ENCODE assay signal across 8 cellular contexts in the genomic region with DNA sequence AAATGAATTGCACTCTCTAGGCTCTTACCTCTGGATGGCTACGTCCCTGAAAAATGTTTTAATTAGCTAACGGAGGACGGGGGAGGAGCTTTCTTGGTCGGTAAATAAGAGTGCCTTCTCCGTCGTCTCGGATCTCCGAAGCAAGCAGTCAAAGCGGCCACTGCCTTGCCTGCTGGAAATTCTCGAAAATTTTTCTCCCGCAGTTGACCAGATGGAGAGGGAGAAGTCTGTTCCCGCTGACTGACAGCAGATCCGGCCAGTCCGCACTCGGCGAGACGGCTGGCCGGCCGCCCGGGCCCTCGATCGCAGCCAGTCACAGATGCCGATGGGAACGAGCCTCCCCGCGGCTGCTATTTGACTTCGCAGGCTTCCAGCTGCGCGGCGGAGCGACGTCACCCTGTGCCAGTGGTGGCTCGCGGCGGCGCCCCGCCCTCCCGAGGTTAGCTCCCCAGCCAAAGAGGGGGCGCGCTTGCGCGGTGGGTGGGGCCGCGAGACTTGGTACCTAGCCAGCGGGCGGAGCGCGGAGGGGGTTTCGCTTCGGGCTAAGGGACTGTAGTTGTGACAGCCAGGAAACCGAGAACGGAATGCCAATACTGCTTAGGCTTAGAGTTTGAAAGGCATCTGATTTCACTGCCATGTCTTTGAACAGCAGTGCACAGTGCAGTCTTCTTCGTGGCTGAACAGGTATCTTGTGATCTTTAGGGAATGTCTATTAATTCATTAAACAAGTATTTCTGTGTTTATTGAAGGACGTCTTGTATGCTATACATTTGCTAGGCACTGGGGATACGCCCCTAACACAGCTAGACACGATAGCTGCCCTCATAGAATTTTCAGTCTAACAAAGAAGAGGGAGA. TPM values are rescaled to one million over a fixed set of nuclear protein-coding genes. Genes with fewer than 3 reads are reported as not detected.
DNase-seq lines count a peak whose midpoint lies in the region; ATAC-seq and TF ChIP-seq lines count a peak whose summit lies in the region.

PPM1K (minus strand) TSS at position 184 of the 857 bp plus-strand sequence. CDS start 5,978 bp downstream, outside the sequence.

- TF ChIP-seq CTCF in lung (IDR thresholded peaks at IDR 0.05; ENCODE audit: control extremely low read depth, extremely low read depth): no peak

- no peaks in the 10 kb centered on the region for H3K36me3 ChIP-seq in lung (ENCODE audit: control insufficient read depth in 2 of 2, insufficient read depth in 2 of 2, low read length in 2 of 2)

- no peaks in the 10 kb centered on the region for H3K9me3 ChIP-seq in lung (ENCODE audit: control insufficient read depth in 2 of 2, insufficient read depth in 1 of 2, low read length in 1 of 2)

- peak within 1 kb of the TSS; percentile 99 for H3K27ac ChIP-seq in lung (ENCODE audit: low read depth in 1 of 2, low read length in 1 of 2)

- peaks cover 2 to 3% of the 10 kb centered on the region in 2 donors for H3K4me1 ChIP-seq in lung (ENCODE audit: control insufficient read depth in 2 of 2, insufficient read depth in 2 of 2, low read length in 2 of 2)

- ATAC-seq in GM19468 (IDR thresholded peaks at IDR 0.05; ENCODE audit: extremely low read depth, unreplicated experiment) (peak; percentile 94), lung (ENCODE audit: insufficient read depth, low FRiP score) (peak; percentile 95)

- H3K4me3 ChIP-seq in lung: peak within 1 kb of the TSS; percentile 61

- H3K27me3 ChIP-seq in lung (ENCODE audit: control insufficient read depth, insufficient read depth): no peaks in the 10 kb centered on the region

- DNase-seq in CMK (ENCODE audit: low read depth): peak; percentile 90
- peak; percentile 86 for DNase-seq in HS-5 (ENCODE audit: low read depth)
- peak; percentile 79 for DNase-seq in NK-92 treated with Interleukin-12 subunit alpha and Interleukin-12 subunit beta, amount 100 ng/mL, for 24 hours (lab: John Stamatoyannopoulos, UW)
- DNase-seq in activated CD8-positive, alpha-beta memory T cell treated with anti-CD3 and anti-CD28 coated beads for 24 hours: peak; percentile 99
- peak; percentile 99 for DNase-seq in effector CD4-positive, alpha-beta T cell
- peak; percentile 99 for DNase-seq in lung (ENCODE audit: low spot score)
- peak; percentile 97 to 98 (median 98) for DNase-seq in stimulated activated CD4-positive, alpha-beta T cell treated with anti-CD3 and anti-CD28 coated beads, TNF-alpha, amount 100 ng/mL, for 4 hours (ENCODE audit: low read depth in 3 of 3)

- 0% methylated on average over 56 of the region's 56 CpGs for WGBS in lung, 2 donors

RNA-seq across cellular contexts. Expression of gene PPM1K, which starts in this region (rescaled TPM):
- total RNA-seq in lung: 10 to 100 TPM; 19.4 to 45.9 TPM
- polyA plus RNA-seq in lung: 1 to 10 TPM; 5.2 to 5.6 TPM

Comparison
In these comparisons a context has a peak if more than half of its experiments do, and no peak if none do; other contexts are left out.
1. Peak in every context shown above with its lines: DNase-seq, ATAC-seq, H3K4me3 ChIP-seq and H3K27ac ChIP-seq.